12 cellular contexts compared by ENCODE assay signal in genomic region chr14:33799705-33800269, GRCh38.
A peak's percentile ranks its signal among the peaks of the same experiment; 100 is the strongest.
DNase-seq lines count a peak whose midpoint lies in the region; ATAC-seq and TF ChIP-seq lines count a peak whose summit lies in the region.
"Had no signal": no experiment of that assay in that cellular context is flagged by ENCODE, and none has a peak within 500 bp of the region (broad histone marks: within the 10 kb centered on the region; RNA-seq: fewer than 3 reads in every experiment).

No MANE protein-coding gene starts in this region.

- TF ChIP-seq CTCF in coronary artery (IDR thresholded peaks at IDR 0.05): no peak
- TF ChIP-seq CTCF in left lung (IDR thresholded peaks at IDR 0.05): no peak
- no peak for TF ChIP-seq CTCF in testis (IDR thresholded peaks at IDR 0.05)

- no peaks in the 10 kb centered on the region for H3K4me1 ChIP-seq in left lung
- no peaks in the 10 kb centered on the region for H3K4me1 ChIP-seq in testis
- H3K4me1 ChIP-seq: colonic mucosa had no signal

- H3K27ac ChIP-seq in coronary artery (no peak overlapping the region), left lung (no peak overlapping the region), testis (no peak overlapping the region)
- H3K27ac ChIP-seq: colonic mucosa, HL-60 had no signal

- intact Hi-C loops in left lung (cut with DNase I) (loop anchor here in 1 of 2 donors (10.0 kb wide), 1 partner anchor 1225 kb away; no protein-coding TSS in a partner anchor), testis (cut with DNase I; ENCODE audit: low total_unique reads) (no loop called here)

- H3K4me3 ChIP-seq in coronary artery (peak overlapping the region; percentile 57), left lung (no peak overlapping the region), testis (peak overlapping the region; percentile 12 to 24)
- H3K4me3 ChIP-seq: colonic mucosa had no signal

- ATAC-seq in left lung: peak; percentile 56
- no peak for ATAC-seq in HG03097 (IDR thresholded peaks at IDR 0.05; ENCODE audit: low FRiP score, unreplicated experiment)

- DNase-seq in NCI-H1092 (lab: John Stamatoyannopoulos, UW) (peak; percentile 20), coronary artery (ENCODE audit: low spot score) (no peak), left lung (peak in 1 of 2 donors; percentile 77), testis (no peak), SIG-M5 (lab: John Stamatoyannopoulos, UW) (no peak)
- DNase-seq in activated CD8-positive, alpha-beta memory T cell treated with anti-CD3 and anti-CD28 coated beads, Interleukin-2, amount 50 U/mL, for 48 hours: no peak
- DNase-seq: activated CD4-positive, CD25-positive, alpha-beta regulatory T cell treated with anti-CD3 and anti-CD28 coated beads, Interleukin-2, amount 50 U/mL, for 72 hours; colonic mucosa; DMS79; NCI-H187 had no signal

- H3K9me3 ChIP-seq in left lung: no peaks in the 10 kb centered on the region
- no peaks in the 10 kb centered on the region for H3K9me3 ChIP-seq in testis
- H3K9me3 ChIP-seq: colonic mucosa had no signal

- no peak for TF ChIP-seq POLR2A in testis (IDR thresholded peaks at IDR 0.05)

- H3K36me3 ChIP-seq in left lung (no peaks in the 10 kb centered on the region), testis (ENCODE audit: low read depth, missing control alignments) (no peaks in the 10 kb centered on the region)
- H3K36me3 ChIP-seq: colonic mucosa had no signal

- H3K27me3 ChIP-seq in left lung: peaks cover 29 to 63% of the 10 kb centered on the region in 2 donors
- H3K27me3 ChIP-seq in testis: no peaks in the 10 kb centered on the region
- H3K27me3 ChIP-seq: colonic mucosa had no signal

- 65 to 91% methylated on average over 21 to 45 of the region's 65 CpGs for WGBS in testis, 2 donors

Comparison
In these comparisons a context has a peak if more than half of its experiments do, and no peak if none do; other contexts are left out.
1. H3K4me3 ChIP-seq: peak in coronary artery (single experiment) and testis (2 of 2); none in left lung (0 of 2).